In the genomic region with DNA sequence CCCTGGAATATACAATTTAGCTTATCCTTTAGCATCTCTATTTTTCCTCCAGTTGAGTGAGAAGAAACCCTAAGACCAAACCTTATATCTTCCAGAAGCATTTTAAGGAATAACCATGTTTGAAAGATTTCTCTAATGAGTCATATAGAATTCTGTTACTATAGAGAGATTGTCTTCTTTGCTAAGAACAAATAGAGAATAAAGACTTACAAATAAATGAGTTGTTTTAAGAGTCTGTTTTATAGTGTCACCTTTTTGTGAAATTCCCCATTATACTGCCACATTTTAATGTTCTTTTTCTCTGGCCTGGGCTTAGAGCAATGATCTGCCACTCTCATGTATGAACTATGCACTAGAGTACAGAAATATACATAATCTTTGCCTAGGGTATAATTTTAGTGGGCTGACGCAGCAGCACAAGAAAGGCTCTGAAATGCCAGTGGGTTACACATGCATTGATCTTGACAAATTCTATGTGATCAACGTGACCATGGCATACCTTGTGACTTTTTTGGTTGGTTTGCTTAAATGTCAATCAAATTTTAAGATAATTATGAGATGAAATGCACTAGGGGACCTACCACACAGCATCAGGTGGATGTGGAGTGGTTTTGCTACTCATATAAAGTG, we compare ENCODE assay signal across 26 cellular contexts.
"Had no signal": no experiment of that assay in that cellular context is flagged by ENCODE, and none has a peak within 500 bp of the region (broad histone marks: within the 10 kb centered on the region; RNA-seq: fewer than 3 reads in every experiment).

No MANE protein-coding gene starts in this region.

- H3K36me3 Mint-ChIP-seq: activated naive CD4-positive, alpha-beta T cell treated with anti-CD3 and anti-CD28 coated beads, Interleukin-2, amount 50 U/mL, for 24 hours; immature natural killer cell; naive thymus-derived CD4-positive, alpha-beta T cell; stimulated activated memory B cell treated with anti-CD40 and anti-IgM and Interleukin-4, amounts not matched to agents 10 μg/mL and 1 μg/mL and 100 μg/mL, for 72 hours had no signal

- H3K4me1 ChIP-seq: ascending aorta, esophagus muscularis mucosa, lower lobe of right lung, stomach, suprapubic skin had no signal

- H3K27ac Mint-ChIP-seq: activated naive CD4-positive, alpha-beta T cell treated with anti-CD3 and anti-CD28 coated beads, Interleukin-2, amount 50 U/mL, for 24 hours; activated T-helper 1 cell treated with anti-CD3 and anti-CD28 coated beads, Interleukin-12 subunit alpha, Interleukin-12 subunit beta, Interleukin-2, Interleukin-4 antibody, amounts not matched to agents 30 ng/mL and 10 ng/mL and 1 ng/mL, durations not matched to agents 14 hours and 24 hours and 36 hours; stimulated activated memory B cell treated with anti-CD40 and anti-IgM and Interleukin-4, amounts not matched to agents 10 μg/mL and 1 μg/mL and 100 μg/mL, for 72 hours had no signal

- H3K4me3 ChIP-seq: ascending aorta, esophagus muscularis mucosa, hepatocyte, lower lobe of right lung, stomach, suprapubic skin, tibial nerve had no signal

- H3K36me3 ChIP-seq: ascending aorta, brain microvascular endothelial cell, esophagus muscularis mucosa, lower lobe of right lung, stomach, suprapubic skin, tibial nerve, WERI-Rb-1 had no signal

- H3K27me3 ChIP-seq: ascending aorta, brain microvascular endothelial cell, esophagus muscularis mucosa, hepatocyte, stomach, suprapubic skin, tibial nerve had no signal

- H3K9me3 Mint-ChIP-seq: activated naive CD4-positive, alpha-beta T cell treated with anti-CD3 and anti-CD28 coated beads, Interleukin-2, amount 50 U/mL, for 24 hours; activated T-helper 1 cell treated with anti-CD3 and anti-CD28 coated beads, Interleukin-12 subunit alpha, Interleukin-12 subunit beta, Interleukin-2, Interleukin-4 antibody, amounts not matched to agents 30 ng/mL and 10 ng/mL and 1 ng/mL, durations not matched to agents 14 hours and 24 hours and 36 hours; neural crest cell; stimulated activated memory B cell treated with anti-CD40 and anti-IgM and Interleukin-4, amounts not matched to agents 10 μg/mL and 1 μg/mL and 100 μg/mL, for 72 hours; T-helper 1 cell treated with Interleukin-12 subunit alpha and Interleukin-12 subunit beta and Interleukin-4 antibody, amounts not matched to agents 30 μg/mL and 1 μg/mL, for 36 hours had no signal

- H3K4me2 ChIP-seq: hepatocyte had no signal

- H3K4me3 Mint-ChIP-seq: activated naive CD4-positive, alpha-beta T cell treated with anti-CD3 and anti-CD28 coated beads, Interleukin-2, amount 50 U/mL, for 24 hours; activated T-helper 1 cell treated with anti-CD3 and anti-CD28 coated beads, Interleukin-12 subunit alpha, Interleukin-12 subunit beta, Interleukin-2, Interleukin-4 antibody, amounts not matched to agents 30 ng/mL and 10 ng/mL and 1 ng/mL, durations not matched to agents 14 hours and 24 hours and 36 hours; immature natural killer cell; neural crest cell; stimulated activated memory B cell treated with anti-CD40 and anti-IgM and Interleukin-4, amounts not matched to agents 10 μg/mL and 1 μg/mL and 100 μg/mL, for 72 hours; T-helper 1 cell treated with Interleukin-12 subunit alpha and Interleukin-12 subunit beta and Interleukin-4 antibody, amounts not matched to agents 30 μg/mL and 1 μg/mL, for 36 hours had no signal

- H3K9me3 ChIP-seq: ascending aorta, esophagus muscularis mucosa, lower lobe of right lung, stomach, suprapubic skin, tibial nerve had no signal

- H3K79me2 ChIP-seq: hepatocyte had no signal

- H3K27ac ChIP-seq: ascending aorta, brain microvascular endothelial cell, esophagus muscularis mucosa, hepatocyte, lower lobe of right lung, stomach, suprapubic skin, tibial nerve, WERI-Rb-1 had no signal

- H3K27me3 Mint-ChIP-seq: activated naive CD4-positive, alpha-beta T cell treated with anti-CD3 and anti-CD28 coated beads, Interleukin-2, amount 50 U/mL, for 24 hours; naive thymus-derived CD4-positive, alpha-beta T cell; stimulated activated memory B cell treated with anti-CD40 and anti-IgM and Interleukin-4, amounts not matched to agents 10 μg/mL and 1 μg/mL and 100 μg/mL, for 72 hours had no signal

- ATAC-seq: left lobe of liver; lower lobe of right lung; sciatic nerve; stimulated activated memory B cell treated with anti-CD40 and anti-IgM and Interleukin-4, amounts not matched to agents 10 μg/mL and 1 μg/mL and 100 μg/mL, for 72 hours had no signal

- DNase-seq: activated CD4-positive, alpha-beta T cell treated with anti-CD3 and anti-CD28 coated beads, Interleukin-2, amount 50 U/mL, for 1 hour; activated CD4-positive, CD25-positive, alpha-beta regulatory T cell treated with anti-CD3 and anti-CD28 coated beads, Interleukin-2, amount 50 U/mL, for 72 hours; activated gamma-delta T cell treated with Interleukin-2 at 50 U/mL for 16 hours; brain microvascular endothelial cell; caudate nucleus; glutamatergic neuron; immature natural killer cell; lower lobe of right lung; naive thymus-derived CD4-positive, alpha-beta T cell; occipital lobe; small intestine; stimulated activated CD4-positive, alpha-beta T cell treated with anti-CD3 and anti-CD28 coated beads, Interleukin-2, amount 100 ng/mL, for 24 hours; stomach; WERI-Rb-1 had no signal
